19 cellular contexts compared by ENCODE assay signal in genomic region chr13:73225983-73226382, GRCh38.
DNase-seq lines count a peak whose midpoint lies in the region; FAIRE-seq and TF ChIP-seq lines count a peak whose summit lies in the region.
"Had no signal": no experiment of that assay in that cellular context is flagged by ENCODE, and none has a peak within 500 bp of the region (broad histone marks: within the 10 kb centered on the region; RNA-seq: fewer than 3 reads in every experiment).

No MANE protein-coding gene starts in this region.

- no peak overlapping the region for H2BK5ac ChIP-seq in mesenchymal stem cell (ENCODE audit: low read depth, low read length, poor library complexity, severe bottlenecking)

- H3K18ac ChIP-seq in mesenchymal stem cell (ENCODE audit: low read depth in 1 of 2, low read length in 2 of 2) = no peak overlapping the region

- H4K20me1 ChIP-seq in hepatocyte (ENCODE audit: insufficient read depth, poor library complexity, severe bottlenecking) = no peaks in the 10 kb centered on the region
- H4K20me1 ChIP-seq: BLaER1 had no signal

- no peak overlapping the region for H2BK15ac ChIP-seq in mesenchymal stem cell (ENCODE audit: low read depth, poor library complexity, severe bottlenecking)

- H2AFZ ChIP-seq in hepatocyte = no peak overlapping the region
- no peak overlapping the region for H2AFZ ChIP-seq in mesenchymal stem cell (ENCODE audit: low read depth, low read length)
- H2AFZ ChIP-seq: GM23338 had no signal

- H3K14ac ChIP-seq in mesenchymal stem cell (ENCODE audit: low read length in 2 of 2) = no peak overlapping the region

- no peaks in the 10 kb centered on the region for H3K9me2 ChIP-seq in hepatocyte (replicated peaks; ENCODE audit: insufficient read depth)

- FAIRE-seq in small intestine (lab: Jason Lieb, UNC) = no peak
- FAIRE-seq: D721Med, GM12891, GM18507 had no signal

- H2AK5ac ChIP-seq in mesenchymal stem cell (ENCODE audit: low read length, severe bottlenecking) = no peak overlapping the region

- H4K8ac ChIP-seq in mesenchymal stem cell (ENCODE audit: low read length) = no peak overlapping the region

- H3K4me2 ChIP-seq in hepatocyte = no peak overlapping the region
- H3K4me2 ChIP-seq in mesenchymal stem cell (ENCODE audit: low read length, poor library complexity, severe bottlenecking) = no peak overlapping the region
- H3K4me2 ChIP-seq: BLaER1, GM23338 had no signal

- WGBS in hepatocyte (ENCODE audit: low lambda C conversion rate, missing lambda C conversion rate) = 90% methylated on average over 1 of the region's 1 CpG
- WGBS in small intestine, 3 donors = 95 to 100% (median 96%) methylated on average over 1 of the region's 1 CpG
- WGBS in mesenchymal stem cell = 100% methylated on average over 1 of the region's 1 CpG

- H3K27ac ChIP-seq in hepatocyte (peak overlapping the region; percentile 51), small intestine (ENCODE audit: low read depth in 1 of 2, low read length in 1 of 2) (no peak overlapping the region), mesenchymal stem cell (ENCODE audit: low read length, poor library complexity, severe bottlenecking) (no peak overlapping the region)
- H3K27ac ChIP-seq: BLaER1 had no signal

- H3K4me1 ChIP-seq in hepatocyte (ENCODE audit: insufficient read depth) = peaks cover 14% of the 10 kb centered on the region
- H3K4me1 ChIP-seq in small intestine (ENCODE audit: control insufficient read depth in 2 of 2, insufficient read depth in 1 of 2, low read depth in 1 of 2, low read length in 1 of 2) = peaks cover 2% of the 10 kb centered on the region in 2 donors
- no peaks in the 10 kb centered on the region for H3K4me1 ChIP-seq in mesenchymal stem cell (ENCODE audit: control insufficient read depth, insufficient read depth, low read depth, low read length)

- no peak overlapping the region for H2BK12ac ChIP-seq in mesenchymal stem cell (ENCODE audit: low read length in 2 of 2)

- no peak overlapping the region for H3K9ac ChIP-seq in mesenchymal stem cell (ENCODE audit: low read length)
- H3K9ac ChIP-seq: BLaER1 had no signal

- no peak overlapping the region for H3K23ac ChIP-seq in mesenchymal stem cell (ENCODE audit: low read length in 2 of 2)

- no peak overlapping the region for H3K4ac ChIP-seq in mesenchymal stem cell (ENCODE audit: low read depth in 1 of 2, low read length in 2 of 2)

- TF ChIP-seq CTCF in hepatocyte (IDR thresholded peaks at IDR 0.05; ENCODE audit: poor library complexity) = no peak

- peak; percentile 37 for DNase-seq in EH (ENCODE audit: low read depth)
- DNase-seq in HCEC 1CT = peak; percentile 22
- no peak for DNase-seq in hepatocyte (ENCODE audit: low spot score)
- peak; percentile 37 for DNase-seq in small intestine
- DNase-seq in effector CD8-positive, alpha-beta T cell (lab: John Stamatoyannopoulos, UW) = no peak
- no peak for DNase-seq in NCI-H2227 (lab: John Stamatoyannopoulos, UW; ENCODE audit: unreplicated experiment)
- no peak for DNase-seq in mesenchymal stem cell
- DNase-seq: CD4-positive, alpha-beta T cell; CD8-positive, alpha-beta memory T cell; DMS 273 treated with DMSO at 0.1 percent for 48 hours; DMS79; GF-D8; H9; HFFc6 had no signal

- no peaks in the 10 kb centered on the region for H3K36me3 ChIP-seq in hepatocyte (replicated peaks; ENCODE audit: insufficient read depth, low read depth)
- H3K36me3 ChIP-seq in small intestine (ENCODE audit: control insufficient read depth in 2 of 2, insufficient read depth in 2 of 2, low read length in 2 of 2) = no peaks in the 10 kb centered on the region
- H3K36me3 ChIP-seq in mesenchymal stem cell (ENCODE audit: control insufficient read depth in 1 of 2, insufficient read depth in 2 of 2, low read depth in 1 of 2, low read length in 2 of 2) = no peaks in the 10 kb centered on the region
- H3K36me3 ChIP-seq: BLaER1 had no signal

- H3K79me1 ChIP-seq in mesenchymal stem cell (replicated peaks; ENCODE audit: low read length, poor library complexity, severe bottlenecking) = no peaks in the 10 kb centered on the region

- no peaks in the 10 kb centered on the region for H3K79me2 ChIP-seq in hepatocyte

- no peaks in the 10 kb centered on the region for H3K9me3 ChIP-seq in hepatocyte (ENCODE audit: low read depth)
- no peaks in the 10 kb centered on the region for H3K9me3 ChIP-seq in small intestine (ENCODE audit: control insufficient read depth, low read depth)
- H3K9me3 ChIP-seq in mesenchymal stem cell (ENCODE audit: control insufficient read depth, low read length) = no peaks in the 10 kb centered on the region
- H3K9me3 ChIP-seq: BLaER1 had no signal

- H3K27me3 ChIP-seq in hepatocyte (no peaks in the 10 kb centered on the region), small intestine (ENCODE audit: control insufficient read depth in 2 of 2, insufficient read depth in 2 of 2, low read length in 2 of 2) (no peaks in the 10 kb centered on the region), mesenchymal stem cell (ENCODE audit: control insufficient read depth in 1 of 2, insufficient read depth in 1 of 2, low read length in 2 of 2) (no peaks in the 10 kb centered on the region)
- H3K27me3 ChIP-seq: BLaER1 had no signal

- H3K4me3 ChIP-seq in hepatocyte (no peak overlapping the region), small intestine (ENCODE audit: low read depth in 1 of 2, low read length in 2 of 2) (no peak overlapping the region), mesenchymal stem cell (ENCODE audit: insufficient read depth in 1 of 2, low read depth in 1 of 2, low read length in 2 of 2) (no peak overlapping the region)
- H3K4me3 ChIP-seq: BLaER1, GM23338 had no signal

- H4K91ac ChIP-seq in mesenchymal stem cell (ENCODE audit: low read length) = no peak overlapping the region

- H2BK120ac ChIP-seq in mesenchymal stem cell (ENCODE audit: low read depth, low read length) = no peak overlapping the region

Comparison
In these comparisons a context has a peak if more than half of its experiments do, and no peak if none do; other contexts are left out.
1. DNase-seq: peak in EH (single experiment), HCEC 1CT (single experiment) and small intestine (single experiment); none in hepatocyte (single experiment), effector CD8-positive, alpha-beta T cell (single experiment), NCI-H2227 (single experiment) and mesenchymal stem cell (single experiment).